8 cellular contexts compared by ENCODE assay signal in genomic region chr1:25820247-25821111, GRCh38. TPM values are rescaled to one million over a fixed set of nuclear protein-coding genes. Genes with fewer than 3 reads are reported as not detected.
DNase-seq lines count a peak whose midpoint lies in the region; ATAC-seq and TF ChIP-seq lines count a peak whose summit lies in the region.

No MANE protein-coding gene starts in this region.

- H3K4me3 ChIP-seq in RWPE2 (ENCODE audit: severe bottlenecking) = peak overlapping the region; percentile 61
- H3K4me3 ChIP-seq in psoas muscle = peak overlapping the region; percentile 73

- peak overlapping the region; percentile 58 for H3K27ac ChIP-seq in RWPE2 (ENCODE audit: poor library complexity, severe bottlenecking)
- H3K27ac ChIP-seq in psoas muscle = peak overlapping the region; percentile 92

- intact Hi-C loops in psoas muscle (cut with DNase I) = loop anchor here in 1 of 2 donors (10.0 kb wide), 1 partner anchor 174 kb away; the partner anchor contains the start of gene PAFAH2

- TF ChIP-seq CTCF in RWPE2 (IDR thresholded peaks at IDR 0.05; ENCODE audit: poor library complexity, severe bottlenecking) (no peak), psoas muscle (IDR thresholded peaks at IDR 0.05) (no peak)

- H3K4me1 ChIP-seq in RWPE2 (ENCODE audit: insufficient read depth, poor library complexity, severe bottlenecking) (no peaks in the 10 kb centered on the region), psoas muscle (peaks cover 31% of the 10 kb centered on the region)

- peak; percentile 45 for DNase-seq in COR-L47 (lab: John Stamatoyannopoulos, UW)
- no peak for DNase-seq in RWPE2 (ENCODE audit: low spot score)
- DNase-seq in activated gamma-delta T cell treated with anti-CD3 and anti-CD28 coated beads, Interleukin-2, amount 50 U/mL, for 16 hours (ENCODE audit: low read depth) = peak; percentile 54
- DNase-seq in glomerular visceral epithelial cell (ENCODE audit: extremely low spot score) = peak; percentile 57
- peak; percentile 36 to 68 for DNase-seq in psoas muscle
- no peak for DNase-seq in kidney glomerular epithelial cell (lab: John Stamatoyannopoulos, UW)

- 1% methylated on average over 54 to 67 of the region's 67 CpGs for WGBS in psoas muscle, 3 donors

- H3K27me3 ChIP-seq in RWPE2 (ENCODE audit: insufficient read depth, poor library complexity, severe bottlenecking) (no peaks in the 10 kb centered on the region), psoas muscle (ENCODE audit: insufficient read depth in 3 of 3, low read length in 2 of 3) (no peaks in the 10 kb centered on the region)

- no peaks in the 10 kb centered on the region for H3K9me3 ChIP-seq in RWPE2 (ENCODE audit: severe bottlenecking)
- H3K9me3 ChIP-seq in psoas muscle = no peaks in the 10 kb centered on the region

- peaks cover 13% of the 10 kb centered on the region for H3K36me3 ChIP-seq in RWPE2 (ENCODE audit: low read depth)
- peaks cover 0 to 23% of the 10 kb centered on the region in 2 donors for H3K36me3 ChIP-seq in psoas muscle (ENCODE audit: insufficient read depth in 1 of 2, low read depth in 1 of 2)

- ATAC-seq in GM19372 (IDR thresholded peaks at IDR 0.05; ENCODE audit: low read depth, unreplicated experiment) = peak; percentile 38
- ATAC-seq in HG03460 (IDR thresholded peaks at IDR 0.05; ENCODE audit: unreplicated experiment) = peak; percentile 61
- ATAC-seq in RWPE2 (ENCODE audit: low read depth) = peak; percentile 59
- ATAC-seq in psoas muscle = peak; percentile 43 to 64 (median 46)

RNA-seq across cellular contexts. Expression of gene MTFR1L, which starts 0.7 kb away (rescaled TPM):
- total RNA-seq in psoas muscle = 100 to 1,000 TPM in 1 of 4 donors, 10 to 100 TPM in 3; 85.2 to 112 (median 94.1) TPM
- 100 to 1,000 TPM in 2 of 3 donors, 10 to 100 TPM in 1; 99.2 to 135 (median 110) TPM for polyA plus RNA-seq in psoas muscle

RNA-seq across cellular contexts. Expression of gene SELENON, which starts 20.5 kb away (rescaled TPM):
- total RNA-seq in psoas muscle = 100 to 1,000 TPM in 1 of 4 donors, 10 to 100 TPM in 3; 37.8 to 104 (median 56.1) TPM
- 10 to 100 TPM; 25.3 to 39.3 (median 29.0) TPM for polyA plus RNA-seq in psoas muscle

RNA-seq across cellular contexts. Expression of gene AUNIP, which starts 38.8 kb away (rescaled TPM):
- total RNA-seq in psoas muscle = under 1 TPM in 2 of 4 donors, not detected in 2; 0.26 to 0.47 TPM
- under 1 TPM; 0.05 to 0.13 (median 0.07) TPM for polyA plus RNA-seq in psoas muscle

RNA-seq across cellular contexts. Expression of gene PAQR7, which starts 55.0 kb away (rescaled TPM):
- total RNA-seq in psoas muscle = 1 to 10 TPM; 2.2 to 3.7 (median 2.6) TPM
- 1 to 10 TPM; 2.1 to 2.9 (median 2.2) TPM for polyA plus RNA-seq in psoas muscle

Comparison
In these comparisons a context has a peak if more than half of its experiments do, and no peak if none do; other contexts are left out.
1. DNase-seq: peak in COR-L47 (single experiment), activated gamma-delta T cell treated with anti-CD3 and anti-CD28 coated beads, Interleukin-2, amount 50 U/mL, for 16 hours (single experiment), glomerular visceral epithelial cell (single experiment) and psoas muscle (2 of 2); none in RWPE2 (single experiment) and kidney glomerular epithelial cell (single experiment).
2. Peak in every context shown above with its lines, with median percentiles within 50 percentile points of each other: ATAC-seq.